ENCODE assay signal across 11 cellular contexts in genomic region chr2:98761267-98761781, GRCh38. TPM values are rescaled to one million over a fixed set of nuclear protein-coding genes. Genes with fewer than 3 reads are reported as not detected.
A peak's percentile ranks its signal among the peaks of the same experiment; 100 is the strongest.
DNase-seq lines count a peak whose midpoint lies in the region; ATAC-seq and TF ChIP-seq lines count a peak whose summit lies in the region.
"Had no signal": no experiment of that assay in that cellular context is flagged by ENCODE, and none has a peak within 500 bp of the region (broad histone marks: within the 10 kb centered on the region; RNA-seq: fewer than 3 reads in every experiment).

No MANE protein-coding gene starts in this region.

- DNase-seq in RPMI7951 (ENCODE audit: low read depth) (peak; percentile 40), globus pallidus (ENCODE audit: low spot score) (peak; percentile 54), smooth muscle cell (lab: John Stamatoyannopoulos, UW; ENCODE audit: unreplicated experiment) (no peak), AG08396 (ENCODE audit: low spot score) (no peak)
- DNase-seq in activated T-cell treated with anti-CD3 and anti-CD28 coated beads, Interleukin-2, amount 50 U/mL, for 48 hours, result peak; percentile 80 to 81
- peak; percentile 49 for DNase-seq in stimulated activated CD8-positive, alpha-beta memory T cell treated with anti-CD3 and anti-CD28 coated beads, Interleukin-4, amount 100 ng/mL, for 24 hours (ENCODE audit: low read depth)
- DNase-seq: H9 had no signal

- TF ChIP-seq CTCF in smooth muscle cell (IDR thresholded peaks at IDR 0.05; ENCODE audit: borderline replicate concordance, insufficient read depth, poor library complexity, severe bottlenecking), result no peak

- no peak overlapping the region for H3K4me2 ChIP-seq in smooth muscle cell

- H3K9me3 ChIP-seq in smooth muscle cell (replicated peaks; ENCODE audit: low read depth), result no peaks in the 10 kb centered on the region
- H3K9me3 ChIP-seq: SJSA1 had no signal

- ATAC-seq in GM18520 (IDR thresholded peaks at IDR 0.05; ENCODE audit: unreplicated experiment) (no peak), HG03571 (IDR thresholded peaks at IDR 0.05; ENCODE audit: unreplicated experiment) (no peak)

- no peak overlapping the region for H3K4me3 ChIP-seq in smooth muscle cell
- H3K4me3 ChIP-seq: lung, SJSA1 had no signal

- H3F3A ChIP-seq in smooth muscle cell (ENCODE audit: low read depth), result no peaks in the 10 kb centered on the region

- H3K9ac ChIP-seq in smooth muscle cell (ENCODE audit: low read depth), result no peak overlapping the region

- H3K4me1 ChIP-seq in smooth muscle cell (ENCODE audit: low read depth), result no peaks in the 10 kb centered on the region
- H3K4me1 ChIP-seq: SJSA1 had no signal

- H3K36me3 ChIP-seq in smooth muscle cell (ENCODE audit: low read depth), result no peaks in the 10 kb centered on the region
- H3K36me3 ChIP-seq: SJSA1 had no signal

- WGBS in smooth muscle cell (ENCODE audit: low lambda C conversion rate), result 76% methylated on average over 9 of the region's 9 CpGs

- H4K20me1 ChIP-seq in smooth muscle cell (ENCODE audit: low read depth), result no peaks in the 10 kb centered on the region

- no peaks in the 10 kb centered on the region for H3K79me2 ChIP-seq in smooth muscle cell (ENCODE audit: low read depth)

- H3K27ac ChIP-seq in smooth muscle cell (ENCODE audit: low read depth), result no peak overlapping the region
- H3K27ac ChIP-seq: SJSA1 had no signal

- no peak overlapping the region for H2AFZ ChIP-seq in smooth muscle cell (ENCODE audit: low read depth)

- no peaks in the 10 kb centered on the region for H3K27me3 ChIP-seq in smooth muscle cell (ENCODE audit: low read depth)

RNA-seq across cellular contexts. Expression of gene MGAT4A, which starts 30.4 kb away (rescaled TPM):
- total RNA-seq in RPMI7951 (2014; rRNA removed; shearing (Covaris generic)), result 0.20 TPM in 1 of 2 replicates, not detected in the other
- 3.3 and 8.9 TPM in 2 replicates for total RNA-seq in smooth muscle cell
- polyA plus RNA-seq in smooth muscle cell, result 0.12 and 1.4 TPM in 2 replicates
- total RNA-seq: SJSA1 had no signal

Comparison
In these comparisons a context has a peak if more than half of its experiments do, and no peak if none do; other contexts are left out.
1. DNase-seq: peak in RPMI7951 (single experiment), activated T-cell treated with anti-CD3 and anti-CD28 coated beads, Interleukin-2, amount 50 U/mL, for 48 hours (2 of 2), globus pallidus (single experiment) and stimulated activated CD8-positive, alpha-beta memory T cell treated with anti-CD3 and anti-CD28 coated beads, Interleukin-4, amount 100 ng/mL, for 24 hours (single experiment); none in smooth muscle cell (single experiment) and AG08396 (single experiment).